ENCODE assay signal across 17 cellular contexts in the genomic region with DNA sequence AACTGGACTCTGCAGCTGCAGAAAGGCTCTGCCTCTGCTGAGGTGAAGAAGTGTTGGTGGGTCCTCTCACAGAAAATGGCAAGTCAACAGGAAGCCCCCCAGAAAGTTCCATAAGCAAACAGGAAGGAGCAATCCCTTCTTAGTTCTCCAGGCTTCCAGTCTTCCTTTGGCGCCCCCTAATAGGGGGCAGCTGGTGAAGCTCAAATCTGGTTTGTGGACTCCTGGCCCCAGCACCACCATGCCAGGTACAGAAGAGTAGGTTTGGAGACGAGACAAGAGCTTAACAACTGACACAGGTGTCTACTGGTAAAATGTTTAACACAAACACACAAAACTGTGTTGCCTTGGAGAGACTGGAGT. TPM values are rescaled to one million over a fixed set of nuclear protein-coding genes. Genes with fewer than 3 reads are reported as not detected.
DNase-seq lines count a peak whose midpoint lies in the region; ATAC-seq and TF ChIP-seq lines count a peak whose summit lies in the region.
"Had no signal": no experiment of that assay in that cellular context is flagged by ENCODE, and none has a peak within 500 bp of the region (broad histone marks: within the 10 kb centered on the region; RNA-seq: fewer than 3 reads in every experiment).

No MANE protein-coding gene starts in this region.

- H3K27me3 ChIP-seq in CD4-positive, CD25-positive, alpha-beta regulatory T cell (ENCODE audit: control insufficient read depth, insufficient read depth, low read length), result no peaks in the 10 kb centered on the region
- H3K27me3 ChIP-seq in Karpas-422 (ENCODE audit: low read length), result no peaks in the 10 kb centered on the region

- DNase-seq in CD4-positive, CD25-positive, alpha-beta regulatory T cell, result no peak
- peak; percentile 58 for DNase-seq in Karpas-422
- DNase-seq in chondrocyte (ENCODE audit: low spot score), result no peak
- no peak for DNase-seq in nephron progenitor cell
- DNase-seq in anterior cingulate cortex (lab: John Stamatoyannopoulos, UW), result no peak
- DNase-seq in dermis blood vessel endothelial cell, result no peak
- no peak for DNase-seq in activated naive CD4-positive, alpha-beta T cell treated with anti-CD3 and anti-CD28 coated beads for 36 hours
- DNase-seq: activated CD4-positive, alpha-beta T cell treated with anti-CD3 and anti-CD28 coated beads, Interleukin-2, amount 50 U/mL, for 1 hour; C1 segment of cervical spinal cord; GF-D8; glutamatergic neuron; GM23248; left ventricle myocardium superior; NCI-H1048; NCI-H510A had no signal

- H3K9me2 ChIP-seq in Karpas-422 (replicated peaks; ENCODE audit: insufficient read depth, low read length), result no peaks in the 10 kb centered on the region

- no peak overlapping the region for H3K27ac ChIP-seq in CD4-positive, CD25-positive, alpha-beta regulatory T cell (ENCODE audit: insufficient read depth, low read length, poor library complexity, severe bottlenecking)
- H3K27ac ChIP-seq in Karpas-422 (ENCODE audit: low read length), result peak overlapping the region; percentile 97
- H3K27ac ChIP-seq: GM23248, HL-60 had no signal

- H3K9me3 ChIP-seq in CD4-positive, CD25-positive, alpha-beta regulatory T cell (ENCODE audit: control insufficient read depth in 2 of 2, low read length in 2 of 2), result no peaks in the 10 kb centered on the region
- H3K9me3 ChIP-seq in Karpas-422 (ENCODE audit: low read length), result no peaks in the 10 kb centered on the region

- ATAC-seq in CD4-positive, CD25-positive, alpha-beta regulatory T cell (ENCODE audit: low read depth in 2 of 2), result no peak
- ATAC-seq in GM19351 (IDR thresholded peaks at IDR 0.05; ENCODE audit: unreplicated experiment), result peak; percentile 7
- ATAC-seq: left ventricle myocardium superior had no signal

- peaks cover 8% of the 10 kb centered on the region; the same call in 1 of the 2 replicates for H3K79me2 ChIP-seq in Karpas-422 (ENCODE audit: low read length)

- H3K4me2 ChIP-seq in Karpas-422 (ENCODE audit: low read depth, low read length, poor library complexity, severe bottlenecking), result peak overlapping the region; percentile 70

- H3K4me3 Mint-ChIP-seq in CD4-positive, CD25-positive, alpha-beta regulatory T cell, result no peak overlapping the region
- H3K4me3 Mint-ChIP-seq in chondrocyte (ENCODE audit: unreplicated experiment), result no peak overlapping the region
- no peak overlapping the region for H3K4me3 Mint-ChIP-seq in nephron progenitor cell
- no peak overlapping the region for H3K4me3 Mint-ChIP-seq in activated naive CD4-positive, alpha-beta T cell treated with anti-CD3 and anti-CD28 coated beads for 36 hours

- H3K4me3 ChIP-seq in CD4-positive, CD25-positive, alpha-beta regulatory T cell (ENCODE audit: low read depth, low read length), result no peak overlapping the region
- H3K4me3 ChIP-seq in Karpas-422 (ENCODE audit: low read length), result peak overlapping the region; percentile 56
- H3K4me3 ChIP-seq: GM23248 had no signal

- H3K4me1 ChIP-seq in CD4-positive, CD25-positive, alpha-beta regulatory T cell (ENCODE audit: control insufficient read depth, insufficient read depth, low read length, poor library complexity, severe bottlenecking), result no peaks in the 10 kb centered on the region
- peaks cover 70% of the 10 kb centered on the region for H3K4me1 ChIP-seq in Karpas-422 (ENCODE audit: low read length)

- no peak overlapping the region for H2AFZ ChIP-seq in Karpas-422 (ENCODE audit: low read length)
- H2AFZ ChIP-seq: GM23248 had no signal

- intact Hi-C loops in activated naive CD4-positive, alpha-beta T cell treated with anti-CD3 and anti-CD28 coated beads for 36 hours (cut with micrococcal nuclease), result no loop called here

- TF ChIP-seq CTCF in chondrocyte (IDR thresholded peaks at IDR 0.05) (peak; percentile 16), nephron progenitor cell (IDR thresholded peaks at IDR 0.05) (no peak)

- H4K20me1 ChIP-seq in Karpas-422 (ENCODE audit: insufficient read depth, low read depth, low read length), result no peaks in the 10 kb centered on the region

- H3K27ac Mint-ChIP-seq in CD4-positive, CD25-positive, alpha-beta regulatory T cell, result peak overlapping the region; percentile 47 to 88 (median 86)
- no peak overlapping the region for H3K27ac Mint-ChIP-seq in chondrocyte (ENCODE audit: unreplicated experiment)
- H3K27ac Mint-ChIP-seq in nephron progenitor cell, result no peak overlapping the region
- H3K27ac Mint-ChIP-seq in activated naive CD4-positive, alpha-beta T cell treated with anti-CD3 and anti-CD28 coated beads for 36 hours, result no peak overlapping the region

- peaks cover 18% of the 10 kb centered on the region for H3K36me3 Mint-ChIP-seq in CD4-positive, CD25-positive, alpha-beta regulatory T cell
- H3K36me3 Mint-ChIP-seq in chondrocyte (ENCODE audit: low read depth) (peaks cover 8% of the 10 kb centered on the region), nephron progenitor cell (ENCODE audit: low read depth) (peaks cover 45% of the 10 kb centered on the region)
- H3K36me3 Mint-ChIP-seq in activated naive CD4-positive, alpha-beta T cell treated with anti-CD3 and anti-CD28 coated beads for 36 hours (ENCODE audit: low read depth), result peaks cover 8% of the 10 kb centered on the region

- no peaks in the 10 kb centered on the region for H3K27me3 Mint-ChIP-seq in CD4-positive, CD25-positive, alpha-beta regulatory T cell
- H3K27me3 Mint-ChIP-seq in chondrocyte (ENCODE audit: low read depth) (no peaks in the 10 kb centered on the region), nephron progenitor cell (ENCODE audit: low read depth, poor library complexity) (no peaks in the 10 kb centered on the region)
- H3K27me3 Mint-ChIP-seq in activated naive CD4-positive, alpha-beta T cell treated with anti-CD3 and anti-CD28 coated beads for 36 hours (ENCODE audit: low read depth), result no peaks in the 10 kb centered on the region

- H3K36me3 ChIP-seq in CD4-positive, CD25-positive, alpha-beta regulatory T cell (ENCODE audit: control insufficient read depth, insufficient read depth, low read length), result peaks cover 35% of the 10 kb centered on the region
- H3K36me3 ChIP-seq in Karpas-422 (ENCODE audit: insufficient read depth, low read length), result peaks cover 7% of the 10 kb centered on the region

- H3K4me1 Mint-ChIP-seq in CD4-positive, CD25-positive, alpha-beta regulatory T cell, result peaks cover 0 to 13% (median 0%) of the 10 kb centered on the region in 4 donors
- H3K4me1 Mint-ChIP-seq in chondrocyte (ENCODE audit: low read depth), result no peaks in the 10 kb centered on the region
- H3K4me1 Mint-ChIP-seq in nephron progenitor cell, result no peaks in the 10 kb centered on the region
- H3K4me1 Mint-ChIP-seq in activated naive CD4-positive, alpha-beta T cell treated with anti-CD3 and anti-CD28 coated beads for 36 hours (ENCODE audit: low read depth), result no peaks in the 10 kb centered on the region

- peak overlapping the region; percentile 63 for H3K9ac ChIP-seq in Karpas-422 (ENCODE audit: low read length)
- H3K9ac ChIP-seq: GM23248 had no signal

- CTCF ChIA-PET in activated naive CD4-positive, alpha-beta T cell treated with anti-CD3 and anti-CD28 coated beads for 36 hours (lab: Charles Lee), result interaction anchor here (0.7 to 1.1 kb wide), 2 partner anchors 9 to 46 kb away, joined by 3 read pairs; no protein-coding TSS in a partner anchor

- H3K9me3 Mint-ChIP-seq in CD4-positive, CD25-positive, alpha-beta regulatory T cell, result no peaks in the 10 kb centered on the region
- H3K9me3 Mint-ChIP-seq in chondrocyte (ENCODE audit: low read depth) (no peaks in the 10 kb centered on the region), nephron progenitor cell (no peaks in the 10 kb centered on the region)
- no peaks in the 10 kb centered on the region for H3K9me3 Mint-ChIP-seq in activated naive CD4-positive, alpha-beta T cell treated with anti-CD3 and anti-CD28 coated beads for 36 hours

RNA-seq across cellular contexts. Expression of gene LEO1, which starts 35.5 kb away (rescaled TPM):
- 12.5 TPM for total RNA-seq in CD4-positive, CD25-positive, alpha-beta regulatory T cell
- polyA plus RNA-seq in CD4-positive, CD25-positive, alpha-beta regulatory T cell, result 10 to 100 TPM; 16.5 to 23.9 (median 21.3) TPM
- total RNA-seq in Karpas-422 (2014; rRNA removed; shearing (Covaris generic); ENCODE audit: low replicate concordance), result 16.9 and 32.3 TPM in 2 replicates
- total RNA-seq in chondrocyte (17.5 to 24.0 TPM (median 17.7 TPM) in 3 replicates), dermis blood vessel endothelial cell (38.6 and 59.1 TPM in 2 replicates)
- 10 to 100 TPM; 21.0 to 23.8 TPM for total RNA-seq in activated naive CD4-positive, alpha-beta T cell treated with anti-CD3 and anti-CD28 coated beads for 36 hours

Comparison
In these comparisons a context has a peak if more than half of its experiments do, and no peak if none do; other contexts are left out.
1. H3K27ac Mint-ChIP-seq: peak in CD4-positive, CD25-positive, alpha-beta regulatory T cell (3 of 3); none in chondrocyte (single experiment), nephron progenitor cell (single experiment) and activated naive CD4-positive, alpha-beta T cell treated with anti-CD3 and anti-CD28 coated beads for 36 hours (single experiment).